In genomic region chr11:3011891-3012885, GRCh38 we compare ENCODE assay signal across 14 cellular contexts. TPM values are rescaled to one million over a fixed set of nuclear protein-coding genes. Genes with fewer than 3 reads are reported as not detected.
DNase-seq lines count a peak whose midpoint lies in the region; ATAC-seq and TF ChIP-seq lines count a peak whose summit lies in the region.
"Had no signal": no experiment of that assay in that cellular context is flagged by ENCODE, and none has a peak within 500 bp of the region (broad histone marks: within the 10 kb centered on the region; RNA-seq: fewer than 3 reads in every experiment).

No MANE protein-coding gene starts in this region.

- no peak for TF ChIP-seq POLR2A in esophagus squamous epithelium (IDR thresholded peaks at IDR 0.05)

- H3K4me1 ChIP-seq in CD8-positive, alpha-beta memory T cell (ENCODE audit: insufficient read depth, low read length): peaks cover 38% of the 10 kb centered on the region
- peaks cover 0 to 30% (median 15%) of the 10 kb centered on the region in 3 donors for H3K4me1 ChIP-seq in esophagus squamous epithelium

- no peaks in the 10 kb centered on the region for H3K27me3 Mint-ChIP-seq in activated T-cell treated with anti-CD3 and anti-CD28 coated beads, Interleukin-2, amount 50 U/mL, for 24 hours
- H3K27me3 Mint-ChIP-seq in CD8-positive, alpha-beta memory T cell: no peaks in the 10 kb centered on the region
- no peaks in the 10 kb centered on the region for H3K27me3 Mint-ChIP-seq in activated CD8-positive, alpha-beta T cell treated with anti-CD3 and anti-CD28 coated beads, Interleukin-2, amount 10 ng/mL, durations not matched to agents 7 days and 5 days (ENCODE audit: low read depth)
- no peaks in the 10 kb centered on the region for H3K27me3 Mint-ChIP-seq in naive thymus-derived CD8-positive, alpha-beta T cell

- ATAC-seq in activated CD8-positive, alpha-beta T cell treated with anti-CD3 and anti-CD28 coated beads, Interleukin-2, amount 10 ng/mL, durations not matched to agents 7 days and 5 days: no peak
- no peak for ATAC-seq in naive thymus-derived CD8-positive, alpha-beta T cell

- peaks cover 69% of the 10 kb centered on the region for H3K4me1 Mint-ChIP-seq in activated T-cell treated with anti-CD3 and anti-CD28 coated beads, Interleukin-2, amount 50 U/mL, for 24 hours (ENCODE audit: low read depth)
- peaks cover 24 to 82% (median 58%) of the 10 kb centered on the region in 3 donors for H3K4me1 Mint-ChIP-seq in CD8-positive, alpha-beta memory T cell
- peaks cover 96% of the 10 kb centered on the region for H3K4me1 Mint-ChIP-seq in activated CD8-positive, alpha-beta T cell treated with anti-CD3 and anti-CD28 coated beads, Interleukin-2, amount 10 ng/mL, durations not matched to agents 7 days and 5 days (ENCODE audit: low read depth)
- peaks cover 23 to 92% (median 65%) of the 10 kb centered on the region in 4 donors for H3K4me1 Mint-ChIP-seq in naive thymus-derived CD8-positive, alpha-beta T cell

- no peak overlapping the region for H3K4me3 Mint-ChIP-seq in activated T-cell treated with anti-CD3 and anti-CD28 coated beads, Interleukin-2, amount 50 U/mL, for 24 hours
- H3K4me3 Mint-ChIP-seq in CD8-positive, alpha-beta memory T cell: peak overlapping the region in 1 of 7 donors; percentile 32
- no peak overlapping the region for H3K4me3 Mint-ChIP-seq in activated CD8-positive, alpha-beta T cell treated with anti-CD3 and anti-CD28 coated beads, Interleukin-2, amount 10 ng/mL, durations not matched to agents 7 days and 5 days
- peak overlapping the region in 4 of 10 donors; percentile 35 to 58 (median 44) for H3K4me3 Mint-ChIP-seq in naive thymus-derived CD8-positive, alpha-beta T cell

- H3K27ac ChIP-seq in CD8-positive, alpha-beta memory T cell (ENCODE audit: low read depth, low read length): no peak overlapping the region
- H3K27ac ChIP-seq in esophagus squamous epithelium: no peak overlapping the region
- H3K27ac ChIP-seq: C4-2B had no signal

- H3K36me3 ChIP-seq in CD8-positive, alpha-beta memory T cell (ENCODE audit: insufficient read depth, low read length): peaks cover 6% of the 10 kb centered on the region
- peaks cover 26 to 100% (median 41%) of the 10 kb centered on the region in 3 donors for H3K36me3 ChIP-seq in esophagus squamous epithelium

- no peaks in the 10 kb centered on the region for H3K9me3 Mint-ChIP-seq in activated T-cell treated with anti-CD3 and anti-CD28 coated beads, Interleukin-2, amount 50 U/mL, for 24 hours
- H3K9me3 Mint-ChIP-seq in CD8-positive, alpha-beta memory T cell: no peaks in the 10 kb centered on the region
- no peaks in the 10 kb centered on the region for H3K9me3 Mint-ChIP-seq in activated CD8-positive, alpha-beta T cell treated with anti-CD3 and anti-CD28 coated beads, Interleukin-2, amount 10 ng/mL, durations not matched to agents 7 days and 5 days (ENCODE audit: insufficient read depth)
- no peaks in the 10 kb centered on the region for H3K9me3 Mint-ChIP-seq in naive thymus-derived CD8-positive, alpha-beta T cell

- 87% methylated on average over 12 to 16 of the region's 31 CpGs for WGBS in esophagus squamous epithelium, 2 donors

- no peaks in the 10 kb centered on the region for H3K9me3 ChIP-seq in CD8-positive, alpha-beta memory T cell (ENCODE audit: low read length)
- no peaks in the 10 kb centered on the region for H3K9me3 ChIP-seq in esophagus squamous epithelium

- TF ChIP-seq CTCF in esophagus squamous epithelium (IDR thresholded peaks at IDR 0.05): no peak

- CTCF ChIA-PET in CD8-positive, alpha-beta memory T cell (lab: Charles Lee): interaction anchor here (1.0 to 4.9 kb wide), 5 partner anchors 9 to 480 kb away, joined by 3 to 43 read pairs (median 4); partner anchors contain the start of gene NAP1L4
- CTCF ChIA-PET in activated CD8-positive, alpha-beta T cell treated with anti-CD3 and anti-CD28 coated beads, Interleukin-2, amount 10 ng/mL, durations not matched to agents 7 days and 5 days (lab: Charles Lee): interaction anchor here (1.0 to 5.6 kb wide), 4 partner anchors 9 to 82 kb away, joined by 3 to 78 read pairs (median 29); partner anchors contain the start of gene NAP1L4

- peak overlapping the region; percentile 77 for H3K27ac Mint-ChIP-seq in activated T-cell treated with anti-CD3 and anti-CD28 coated beads, Interleukin-2, amount 50 U/mL, for 24 hours
- H3K27ac Mint-ChIP-seq in CD8-positive, alpha-beta memory T cell: peak overlapping the region in 5 of 8 donors; percentile 35 to 68 (median 56)
- H3K27ac Mint-ChIP-seq in activated CD8-positive, alpha-beta T cell treated with anti-CD3 and anti-CD28 coated beads, Interleukin-2, amount 10 ng/mL, durations not matched to agents 7 days and 5 days: peak overlapping the region; percentile 71
- H3K27ac Mint-ChIP-seq in naive thymus-derived CD8-positive, alpha-beta T cell: peak overlapping the region in 8 of 10 donors; percentile 56 to 97 (median 86)

- POLR2A ChIA-PET in CD8-positive, alpha-beta memory T cell (lab: Charles Lee): interaction anchor here (0.6 to 1.0 kb wide), 2 partner anchors 9 to 23 kb away, joined by 3 to 4 read pairs; no protein-coding TSS in a partner anchor
- POLR2A ChIA-PET in activated CD8-positive, alpha-beta T cell treated with anti-CD3 and anti-CD28 coated beads, Interleukin-2, amount 10 ng/mL, durations not matched to agents 7 days and 5 days (lab: Charles Lee): interaction anchor here (1.0 to 8.6 kb wide), 3 partner anchors 9 to 31 kb away, joined by 3 to 168 read pairs (median 5); partner anchors contain the start of gene NAP1L4
- POLR2A ChIA-PET in naive thymus-derived CD8-positive, alpha-beta T cell (lab: Charles Lee): interaction anchor here (0.7 to 12.3 kb wide), 7 partner anchors 7 to 1130 kb away, joined by 3 to 457 read pairs (median 6); partner anchors contain the start of gene NAP1L4

- no peaks in the 10 kb centered on the region for H3K27me3 ChIP-seq in CD8-positive, alpha-beta memory T cell (ENCODE audit: insufficient read depth, low read length, poor library complexity, severe bottlenecking)
- H3K27me3 ChIP-seq in esophagus squamous epithelium: no peaks in the 10 kb centered on the region

- intact Hi-C loops in esophagus squamous epithelium (cut with DNase I): loop anchor here (10.0 kb wide), 1 partner anchor 67 kb away; no protein-coding TSS in a partner anchor

- no peak overlapping the region for H3K4me3 ChIP-seq in CD8-positive, alpha-beta memory T cell (ENCODE audit: low read length)
- H3K4me3 ChIP-seq in esophagus squamous epithelium: no peak overlapping the region

- peaks cover 99% of the 10 kb centered on the region for H3K36me3 Mint-ChIP-seq in activated T-cell treated with anti-CD3 and anti-CD28 coated beads, Interleukin-2, amount 50 U/mL, for 24 hours (ENCODE audit: low read depth)
- H3K36me3 Mint-ChIP-seq in CD8-positive, alpha-beta memory T cell: peaks cover 0 to 67% (median 7%) of the 10 kb centered on the region in 3 donors
- peaks cover 75% of the 10 kb centered on the region for H3K36me3 Mint-ChIP-seq in activated CD8-positive, alpha-beta T cell treated with anti-CD3 and anti-CD28 coated beads, Interleukin-2, amount 10 ng/mL, durations not matched to agents 7 days and 5 days (ENCODE audit: low read depth)
- H3K36me3 Mint-ChIP-seq in naive thymus-derived CD8-positive, alpha-beta T cell: peaks cover 0 to 30% (median 4%) of the 10 kb centered on the region in 3 donors

- DNase-seq in activated T-cell treated with anti-CD3 and anti-CD28 coated beads, Interleukin-2, amount 50 U/mL, for 24 hours: no peak
- DNase-seq in activated T-cell treated with anti-CD3 and anti-CD28 coated beads, Interleukin-2, amount 50 U/mL, for 48 hours: no peak
- DNase-seq in CD8-positive, alpha-beta memory T cell: peak in 1 of 5 donors; percentile 43
- DNase-seq in activated CD8-positive, alpha-beta T cell treated with anti-CD3 and anti-CD28 coated beads, Interleukin-2, amount 10 ng/mL, durations not matched to agents 7 days and 5 days: no peak
- peak in 1 of 10 donors; percentile 34 for DNase-seq in naive thymus-derived CD8-positive, alpha-beta T cell
- no peak for DNase-seq in NCI-H774 (lab: John Stamatoyannopoulos, UW)
- DNase-seq in esophagus squamous epithelium (lab: John Stamatoyannopoulos, UW): no peak
- no peak for DNase-seq in NCI-H69 (lab: John Stamatoyannopoulos, UW)
- DNase-seq: DMS53, NCI-H1105, NCI-H1694 treated with DMSO at 0.1 percent for 48 hours, NCI-H526 treated with DMSO at 0.1 percent for 48 hours, OCI-M1 had no signal

RNA-seq across cellular contexts. Expression of gene NAP1L4, which starts 20.1 kb away (rescaled TPM):
- 100 to 1,000 TPM; 273 to 280 TPM for total RNA-seq in CD8-positive, alpha-beta memory T cell
- 163 TPM for polyA plus RNA-seq in CD8-positive, alpha-beta memory T cell
- total RNA-seq in activated CD8-positive, alpha-beta T cell treated with anti-CD3 and anti-CD28 coated beads, Interleukin-2, amount 10 ng/mL, durations not matched to agents 7 days and 5 days: 100 to 1,000 TPM; 287 to 300 TPM
- 100 to 1,000 TPM; 455 to 471 TPM for total RNA-seq in naive thymus-derived CD8-positive, alpha-beta T cell
- polyA plus RNA-seq in naive thymus-derived CD8-positive, alpha-beta T cell: 100 to 1,000 TPM; 169 to 207 (median 201) TPM
- 100 to 1,000 TPM; 108 to 140 (median 121) TPM for total RNA-seq in esophagus squamous epithelium

RNA-seq across cellular contexts. Expression of gene CARS1, which starts 45.0 kb away (rescaled TPM):
- 10 to 100 TPM; 81.2 to 83.3 TPM for total RNA-seq in CD8-positive, alpha-beta memory T cell
- polyA plus RNA-seq in CD8-positive, alpha-beta memory T cell: 43.4 TPM
- 10 to 100 TPM; 74.6 to 81.5 TPM for total RNA-seq in activated CD8-positive, alpha-beta T cell treated with anti-CD3 and anti-CD28 coated beads, Interleukin-2, amount 10 ng/mL, durations not matched to agents 7 days and 5 days
- total RNA-seq in naive thymus-derived CD8-positive, alpha-beta T cell: 100 to 1,000 TPM; 131 TPM
- 10 to 100 TPM; 31.4 to 70.2 (median 60.0) TPM for polyA plus RNA-seq in naive thymus-derived CD8-positive, alpha-beta T cell
- 10 to 100 TPM; 22.7 to 35.7 (median 28.4) TPM for total RNA-seq in esophagus squamous epithelium
